17 cellular contexts compared by ENCODE assay signal in genomic region chr10:78966844-78967488, GRCh38.
"Had no signal": no experiment of that assay in that cellular context is flagged by ENCODE, and none has a peak within 500 bp of the region (broad histone marks: within the 10 kb centered on the region; RNA-seq: fewer than 3 reads in every experiment).

No MANE protein-coding gene starts in this region.

- DNase-seq: activated CD4-positive, alpha-beta memory T cell treated with anti-CD3 and anti-CD28 coated beads for 36 hours; activated CD4-positive, CD25-positive, alpha-beta regulatory T cell treated with anti-CD3 and anti-CD28 coated beads, Interleukin-2, amount 50 U/mL, for 72 hours; activated CD8-positive, alpha-beta memory T cell treated with anti-CD3 and anti-CD28 coated beads, Interleukin-2, amount 10 ng/mL, durations not matched to agents 7 days and 5 days; activated naive CD4-positive, alpha-beta T cell; activated naive CD8-positive, alpha-beta T cell treated with anti-CD3 and anti-CD28 coated beads, Interleukin-2, amount 10 ng/mL, durations not matched to agents 7 days and 5 days; body of pancreas; caudate nucleus; foreskin keratinocyte; hypothalamus; left ventricle myocardium inferior; mammary epithelial cell; ovary; sigmoid colon; stimulated activated naive CD4-positive, alpha-beta T cell; SW 1271; T-helper 2 cell had no signal

- H3K4me3 Mint-ChIP-seq: activated CD4-positive, alpha-beta memory T cell treated with anti-CD3 and anti-CD28 coated beads for 36 hours; activated CD8-positive, alpha-beta memory T cell treated with anti-CD3 and anti-CD28 coated beads, Interleukin-2, amount 10 ng/mL, durations not matched to agents 7 days and 5 days; activated naive CD8-positive, alpha-beta T cell treated with anti-CD3 and anti-CD28 coated beads, Interleukin-2, amount 10 ng/mL, durations not matched to agents 7 days and 5 days had no signal

- H3K9me3 ChIP-seq: body of pancreas, left ventricle myocardium inferior, ovary, sigmoid colon had no signal

- H3K27ac ChIP-seq: foreskin keratinocyte, left ventricle myocardium inferior, ovary, VCaP had no signal

- H3K9me3 Mint-ChIP-seq: activated CD4-positive, alpha-beta memory T cell treated with anti-CD3 and anti-CD28 coated beads for 36 hours; activated naive CD8-positive, alpha-beta T cell treated with anti-CD3 and anti-CD28 coated beads, Interleukin-2, amount 10 ng/mL, durations not matched to agents 7 days and 5 days had no signal

- H3K36me3 Mint-ChIP-seq: activated CD4-positive, alpha-beta memory T cell treated with anti-CD3 and anti-CD28 coated beads for 36 hours; activated CD8-positive, alpha-beta memory T cell treated with anti-CD3 and anti-CD28 coated beads, Interleukin-2, amount 10 ng/mL, durations not matched to agents 7 days and 5 days; activated naive CD8-positive, alpha-beta T cell treated with anti-CD3 and anti-CD28 coated beads, Interleukin-2, amount 10 ng/mL, durations not matched to agents 7 days and 5 days had no signal

- H3K4me1 Mint-ChIP-seq: activated CD8-positive, alpha-beta memory T cell treated with anti-CD3 and anti-CD28 coated beads, Interleukin-2, amount 10 ng/mL, durations not matched to agents 7 days and 5 days; activated naive CD8-positive, alpha-beta T cell treated with anti-CD3 and anti-CD28 coated beads, Interleukin-2, amount 10 ng/mL, durations not matched to agents 7 days and 5 days had no signal

- H3K27me3 ChIP-seq: body of pancreas, foreskin keratinocyte, ovary, sigmoid colon had no signal

- H3K36me3 ChIP-seq: left ventricle myocardium inferior, ovary, sigmoid colon had no signal

- H3K27ac Mint-ChIP-seq: activated CD4-positive, alpha-beta memory T cell treated with anti-CD3 and anti-CD28 coated beads for 36 hours; activated CD8-positive, alpha-beta memory T cell treated with anti-CD3 and anti-CD28 coated beads, Interleukin-2, amount 10 ng/mL, durations not matched to agents 7 days and 5 days; activated naive CD8-positive, alpha-beta T cell treated with anti-CD3 and anti-CD28 coated beads, Interleukin-2, amount 10 ng/mL, durations not matched to agents 7 days and 5 days had no signal

- H3K4me3 ChIP-seq: body of pancreas, left ventricle myocardium inferior, ovary, sigmoid colon had no signal

- ATAC-seq: activated CD8-positive, alpha-beta memory T cell treated with anti-CD3 and anti-CD28 coated beads, Interleukin-2, amount 10 ng/mL, durations not matched to agents 7 days and 5 days; body of pancreas; foreskin keratinocyte had no signal

- H3K27me3 Mint-ChIP-seq: activated CD4-positive, alpha-beta memory T cell treated with anti-CD3 and anti-CD28 coated beads for 36 hours; activated CD8-positive, alpha-beta memory T cell treated with anti-CD3 and anti-CD28 coated beads, Interleukin-2, amount 10 ng/mL, durations not matched to agents 7 days and 5 days; activated naive CD8-positive, alpha-beta T cell treated with anti-CD3 and anti-CD28 coated beads, Interleukin-2, amount 10 ng/mL, durations not matched to agents 7 days and 5 days had no signal
